Comparison of ENCODE assay signal across 8 cellular contexts in genomic region chr10:22437620-22438588, GRCh38.
A peak's percentile ranks its signal among the peaks of the same experiment; 100 is the strongest.
DNase-seq lines count a peak whose midpoint lies in the region; ATAC-seq and FAIRE-seq lines count a peak whose summit lies in the region.

No MANE protein-coding gene starts in this region.

- H3K4me1 Mint-ChIP-seq in natural killer cell treated with Interleukin-12 subunit alpha and Interleukin-12 subunit beta and Interleukin-15 and Interleukin-18, amount 100 ng/mL, for 72 hours (ENCODE audit: low read depth in 2 of 2) = peaks cover 28 to 55% of the 10 kb centered on the region in 2 donors

- H3K9me3 Mint-ChIP-seq in natural killer cell treated with Interleukin-12 subunit alpha and Interleukin-12 subunit beta and Interleukin-15 and Interleukin-18, amount 100 ng/mL, for 72 hours = no peaks in the 10 kb centered on the region

- H3K27ac ChIP-seq in epithelial cell of prostate = peak overlapping the region; percentile 71

- H3K36me3 Mint-ChIP-seq in natural killer cell treated with Interleukin-12 subunit alpha and Interleukin-12 subunit beta and Interleukin-15 and Interleukin-18, amount 100 ng/mL, for 72 hours = no peaks in the 10 kb centered on the region

- no peak for FAIRE-seq in urothelium cell line (lab: Jason Lieb, UNC)

- H3K27me3 Mint-ChIP-seq in natural killer cell treated with Interleukin-12 subunit alpha and Interleukin-12 subunit beta and Interleukin-15 and Interleukin-18, amount 100 ng/mL, for 72 hours = no peaks in the 10 kb centered on the region

- peak; percentile 14 for ATAC-seq in GM18861 (IDR thresholded peaks at IDR 0.05; ENCODE audit: unreplicated experiment)
- peak; percentile 18 for ATAC-seq in HG03039 (IDR thresholded peaks at IDR 0.05; ENCODE audit: unreplicated experiment)
- ATAC-seq in natural killer cell treated with Interleukin-12 subunit alpha and Interleukin-12 subunit beta and Interleukin-15 and Interleukin-18, amount 100 ng/mL, for 72 hours = peak in 1 of 2 donors; percentile 1

- peak overlapping the region; percentile 94 for H3K4me3 Mint-ChIP-seq in natural killer cell treated with Interleukin-12 subunit alpha and Interleukin-12 subunit beta and Interleukin-15 and Interleukin-18, amount 100 ng/mL, for 72 hours

- H3K27ac Mint-ChIP-seq in natural killer cell treated with Interleukin-12 subunit alpha and Interleukin-12 subunit beta and Interleukin-15 and Interleukin-18, amount 100 ng/mL, for 72 hours = peak overlapping the region; percentile 96 to 99

- peak; percentile 34 for DNase-seq in AG08396 (ENCODE audit: low spot score)
- DNase-seq in T-helper 2 cell = peak in 3 of 5 experiments; percentile 18 to 62 (median 20)
- no peak for DNase-seq in epithelial cell of prostate (ENCODE audit: low read depth, low spot score)
- DNase-seq in natural killer cell treated with Interleukin-12 subunit alpha and Interleukin-12 subunit beta and Interleukin-15 and Interleukin-18, amount 100 ng/mL, for 72 hours (ENCODE audit: low spot score) = no peak
- DNase-seq in urothelium cell line (ENCODE audit: low spot score) = peak; percentile 31
- no peak for DNase-seq in effector CD4-positive, alpha-beta T cell

Comparison
In these comparisons a context has a peak if more than half of its experiments do, and no peak if none do; other contexts are left out.
1. DNase-seq: peak in AG08396 (single experiment), T-helper 2 cell (3 of 5) and urothelium cell line (single experiment); none in epithelial cell of prostate (single experiment), natural killer cell treated with Interleukin-12 subunit alpha and Interleukin-12 subunit beta and Interleukin-15 and Interleukin-18, amount 100 ng/mL, for 72 hours (single experiment) and effector CD4-positive, alpha-beta T cell (single experiment).